In the genomic region with DNA sequence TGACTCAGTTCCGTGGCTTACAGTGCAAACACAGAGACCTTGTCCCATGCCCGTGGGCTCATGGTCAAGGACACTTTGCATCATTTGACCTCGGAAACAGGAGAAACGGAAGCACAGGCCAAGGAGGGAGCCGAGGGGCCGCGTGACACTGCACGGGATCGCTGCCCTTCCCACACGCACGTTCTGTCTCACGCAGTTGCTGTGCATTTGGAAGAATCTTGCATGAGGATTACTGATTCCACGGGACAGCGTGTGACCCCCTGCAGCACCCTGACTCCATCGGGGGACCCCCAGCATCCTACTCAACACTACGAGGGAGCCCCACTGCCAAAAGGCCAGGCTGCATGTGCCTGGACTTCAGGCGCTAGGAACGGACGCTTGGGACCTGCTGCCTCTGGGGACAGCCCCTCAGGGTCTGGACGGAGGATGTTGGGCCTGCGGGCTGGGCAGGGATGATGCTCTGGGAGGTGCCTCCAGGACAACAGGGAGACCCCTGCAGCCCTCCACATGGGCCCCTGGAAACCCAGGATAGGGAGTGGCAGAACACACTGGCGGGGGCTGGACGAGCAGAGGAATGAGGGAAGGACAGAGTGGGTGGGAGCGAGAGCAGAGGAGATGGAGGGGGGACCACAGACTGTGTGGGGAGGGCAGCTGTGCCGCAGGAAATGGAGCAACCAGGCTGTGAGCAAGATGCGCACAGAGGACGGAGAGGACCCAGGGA, we compare ENCODE assay signal across 1 cellular context.
TF ChIP-seq lines count a peak whose summit lies in the region.

No MANE protein-coding gene starts in this region.

TF ChIP-seq in H1, 55 proteins besides CTCF, POLR2A, EP300 and RAD21:
- TF ChIP-seq ASH2L (IDR thresholded peaks at IDR 0.05; ENCODE audit: low read length) (no peak), TBP (IDR thresholded peaks at IDR 0.05; ENCODE audit: low read depth, low read length) (no peak), CHD1 (IDR thresholded peaks at IDR 0.05; ENCODE audit: low read depth, low read length) (no peak), SIX5 (IDR thresholded peaks at IDR 0.05; ENCODE audit: low read depth, low read length) (no peak), SP1 (IDR thresholded peaks at IDR 0.05; ENCODE audit: low read depth, low read length) (no peak), GABPA (IDR thresholded peaks at IDR 0.05; ENCODE audit: borderline replicate concordance, insufficient read depth, low read length) (no peak), PHF8 (conservative IDR thresholded peaks at IDR 0.05; ENCODE audit: low read depth, low read length) (no peak), CTBP2 (IDR thresholded peaks at IDR 0.05; ENCODE audit: borderline replicate concordance, insufficient read depth, insufficient read length, low read length) (no peak), ZNF274 (IDR thresholded peaks at IDR 0.05; ENCODE audit: borderline replicate concordance, extremely low read depth, low read length) (no peak), BCL11A (IDR thresholded peaks at IDR 0.05; ENCODE audit: low read depth in 2 of 2, low read length in 2 of 2) (no peak)
TF ChIP-seq in H1: peak in this region for 0.
